In genomic region chr9:123268240-123268949, GRCh38 we compare ENCODE assay signal across 1 cellular context.
A peak's percentile ranks its signal among the peaks of the same experiment; 100 is the strongest.
TF ChIP-seq lines count a peak whose summit lies in the region.

Gene STRBP (minus strand): TSS chr9:123268586. CDS start chr9:123184134, 84,452 bp downstream.

TF ChIP-seq in HepG2, 621 proteins besides CTCF, POLR2A, EP300 and RAD21 (continued from another document and continues in another):
- no peak for TF ChIP-seq RBM39 (IDR thresholded peaks at IDR 0.05; ENCODE audit: low read depth, low read length, poor library complexity, severe bottlenecking)
- no peak for TF ChIP-seq SMC3 (IDR thresholded peaks at IDR 0.05; ENCODE audit: low read length)
- no peak for TF ChIP-seq SIX4 (CRISPR knock-in tag; IDR thresholded peaks at IDR 0.05)
- peak; percentile 68 for TF ChIP-seq PHF21A (CRISPR knock-in tag; IDR thresholded peaks at IDR 0.05)
- TF ChIP-seq GABPA (IDR thresholded peaks at IDR 0.05; ENCODE audit: low read depth, low read length): no peak
- TF ChIP-seq GABPA (CRISPR knock-in tag; IDR thresholded peaks at IDR 0.05; ENCODE audit: low read depth): no peak
- TF ChIP-seq ZNF839 (CRISPR knock-in tag; IDR thresholded peaks at IDR 0.05; ENCODE audit: borderline replicate concordance): no peak
- no peak for TF ChIP-seq MIXL1 (CRISPR knock-in tag; IDR thresholded peaks at IDR 0.05)
- no peak for TF ChIP-seq ZNF703 (CRISPR knock-in tag; IDR thresholded peaks at IDR 0.05; ENCODE audit: borderline replicate concordance)
- TF ChIP-seq ZNF468 (CRISPR knock-in tag; IDR thresholded peaks at IDR 0.05): no peak
- TF ChIP-seq ZNF83 (CRISPR knock-in tag; IDR thresholded peaks at IDR 0.05; ENCODE audit: borderline replicate concordance): no peak
- TF ChIP-seq TERF1 (CRISPR knock-in tag; IDR thresholded peaks at IDR 0.05): no peak
- TF ChIP-seq RELA (CRISPR knock-in tag; IDR thresholded peaks at IDR 0.05): no peak
- TF ChIP-seq SMAD3 (CRISPR knock-in tag; IDR thresholded peaks at IDR 0.05): no peak
- no peak for TF ChIP-seq CAMTA2 (CRISPR knock-in tag; IDR thresholded peaks at IDR 0.05; ENCODE audit: borderline replicate concordance)
- no peak for TF ChIP-seq ZNF619 (CRISPR knock-in tag; IDR thresholded peaks at IDR 0.05)
- no peak for TF ChIP-seq TAF15 (IDR thresholded peaks at IDR 0.05; ENCODE audit: low read depth, low read length, poor library complexity, severe bottlenecking)
- TF ChIP-seq PLSCR1 (CRISPR knock-in tag; IDR thresholded peaks at IDR 0.05; ENCODE audit: borderline replicate concordance): no peak
- no peak for TF ChIP-seq FOXM1 (CRISPR knock-in tag; IDR thresholded peaks at IDR 0.05)
- no peak for TF ChIP-seq ZMYM3 (CRISPR knock-in tag; IDR thresholded peaks at IDR 0.05)
- TF ChIP-seq HNRNPH1 (optimal IDR thresholded peaks at IDR 0.05; ENCODE audit: low read depth, low read length): peak; percentile 100
- peak; percentile 8 for TF ChIP-seq KMT2A (CRISPR knock-in tag; IDR thresholded peaks at IDR 0.05)
- 0 out of 2 replicates have a peak, but pooled peaks have one; percentile 21 for TF ChIP-seq ZBTB38 (CRISPR knock-in tag; IDR thresholded peaks at IDR 0.05)
- TF ChIP-seq ZNF790 (CRISPR knock-in tag; IDR thresholded peaks at IDR 0.05; ENCODE audit: borderline replicate concordance): no peak
- no peak for TF ChIP-seq FOXA1 (IDR thresholded peaks at IDR 0.05)
- TF ChIP-seq FOXA1 (CRISPR knock-in tag; IDR thresholded peaks at IDR 0.05): no peak
- TF ChIP-seq NCOA2 (CRISPR knock-in tag; IDR thresholded peaks at IDR 0.05): no peak
- TF ChIP-seq NFE2L2 (IDR thresholded peaks at IDR 0.05; ENCODE audit: low read length): no peak
- no peak for TF ChIP-seq ZBTB7A (CRISPR knock-in tag; IDR thresholded peaks at IDR 0.05)
- TF ChIP-seq HNF1A (IDR thresholded peaks at IDR 0.05; ENCODE audit: low read depth): no peak
- no peak for TF ChIP-seq HNF1A (CRISPR knock-in tag; IDR thresholded peaks at IDR 0.05; ENCODE audit: borderline replicate concordance)
- TF ChIP-seq ARID5B (CRISPR knock-in tag; IDR thresholded peaks at IDR 0.05): no peak; the same call in 1 of the 2 replicates
- TF ChIP-seq ZNF362 (CRISPR knock-in tag; IDR thresholded peaks at IDR 0.05; ENCODE audit: borderline replicate concordance): no peak
- TF ChIP-seq ZNF280B (CRISPR knock-in tag; IDR thresholded peaks at IDR 0.05; ENCODE audit: borderline replicate concordance): no peak
- no peak for TF ChIP-seq BCLAF1 (IDR thresholded peaks at IDR 0.05)
- 0 out of 2 replicates have a peak, but pooled peaks have one; percentile 55 for TF ChIP-seq ZNF746 (CRISPR knock-in tag; IDR thresholded peaks at IDR 0.05)
- TF ChIP-seq SP140L (CRISPR knock-in tag; IDR thresholded peaks at IDR 0.05; ENCODE audit: borderline replicate concordance): no peak
- no peak for TF ChIP-seq ZNF253 (CRISPR knock-in tag; IDR thresholded peaks at IDR 0.05; ENCODE audit: borderline replicate concordance)
- peak; percentile 52; the same call in 1 of the 2 replicates for TF ChIP-seq POGZ (CRISPR knock-in tag; IDR thresholded peaks at IDR 0.05)
- TF ChIP-seq FOXA3 (CRISPR knock-in tag; IDR thresholded peaks at IDR 0.05): peak; percentile 12; the same call in 1 of the 2 replicates
- no peak for TF ChIP-seq KLF15 (CRISPR knock-in tag; IDR thresholded peaks at IDR 0.05; ENCODE audit: borderline replicate concordance)
- no peak for TF ChIP-seq ZNF660 (CRISPR knock-in tag; IDR thresholded peaks at IDR 0.05; ENCODE audit: borderline replicate concordance, low read depth)
- TF ChIP-seq ZNF564 (CRISPR knock-in tag; IDR thresholded peaks at IDR 0.05): no peak
- TF ChIP-seq XRCC5 (optimal IDR thresholded peaks at IDR 0.05; ENCODE audit: low read length): no peak
- peak; percentile 48; the same call in 1 of the 2 replicates for TF ChIP-seq ZSCAN21 (CRISPR knock-in tag; IDR thresholded peaks at IDR 0.05; ENCODE audit: borderline replicate concordance)
- no peak for TF ChIP-seq CC2D1A (CRISPR knock-in tag; IDR thresholded peaks at IDR 0.05)
- no peak for TF ChIP-seq PPARG (CRISPR knock-in tag; conservative IDR thresholded peaks at IDR 0.05)
- TF ChIP-seq JDP2 (CRISPR knock-in tag; IDR thresholded peaks at IDR 0.05; ENCODE audit: borderline replicate concordance): no peak
- TF ChIP-seq DNMT3B (CRISPR knock-in tag; conservative IDR thresholded peaks at IDR 0.05): no peak
- no peak for TF ChIP-seq NR1H2 (CRISPR knock-in tag; IDR thresholded peaks at IDR 0.05; ENCODE audit: borderline replicate concordance, low read depth)
- no peak for TF ChIP-seq FUBP1 (CRISPR knock-in tag; IDR thresholded peaks at IDR 0.05; ENCODE audit: borderline replicate concordance)
